ENCODE assay signal across 2 cellular contexts in the genomic region with DNA sequence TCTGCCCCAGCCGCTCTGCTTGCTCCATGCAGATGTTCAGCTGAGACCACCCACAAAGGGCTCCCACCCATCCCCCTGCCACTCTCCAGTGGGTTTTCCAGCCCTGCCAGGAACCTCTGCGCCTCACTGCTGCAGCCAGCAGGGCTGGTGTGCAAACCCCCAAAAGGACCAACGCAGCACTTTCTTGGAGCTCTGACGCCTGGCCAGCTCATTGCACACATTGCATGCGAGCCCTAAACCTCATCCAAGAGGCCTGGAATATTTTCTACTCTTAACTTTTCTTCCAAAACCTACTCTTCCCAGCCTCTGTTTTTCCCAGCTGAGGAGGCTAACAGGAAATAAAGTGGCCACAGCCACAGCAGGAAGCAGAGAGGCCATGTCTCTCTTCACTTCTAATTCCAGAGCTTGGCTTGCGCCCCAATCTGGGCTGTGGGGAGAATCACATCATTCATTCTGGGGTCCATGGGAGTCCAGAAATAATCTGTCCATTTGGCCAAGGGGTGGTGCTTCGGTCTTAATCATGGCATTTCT.
TF ChIP-seq lines count a peak whose summit lies in the region.

No MANE protein-coding gene starts in this region.

TF ChIP-seq in IMR-90, 13 proteins besides CTCF, POLR2A, EP300 and RAD21:
- TF ChIP-seq ELK1 (IDR thresholded peaks at IDR 0.05; ENCODE audit: borderline replicate concordance, low read depth, low read length) (no peak), MAFK (IDR thresholded peaks at IDR 0.05; ENCODE audit: low read depth, low read length) (peak; percentile 89), FOS (IDR thresholded peaks at IDR 0.05; ENCODE audit: low read depth, low read length) (no peak), RFX5 (IDR thresholded peaks at IDR 0.05; ENCODE audit: low read depth, low read length) (no peak), MXI1 (IDR thresholded peaks at IDR 0.05; ENCODE audit: borderline replicate concordance, low read depth, low read length) (no peak), CEBPB (IDR thresholded peaks at IDR 0.05; ENCODE audit: low read depth, low read length) (peak; percentile 67)

TF ChIP-seq in SK-N-SH treated with all-trans-retinoic acid at 6 μM for 48 hours, 23 proteins besides CTCF, POLR2A, EP300 and RAD21:
- TF ChIP-seq TCF4 (CRISPR knock-in tag; IDR thresholded peaks at IDR 0.05; ENCODE audit: borderline replicate concordance) (no peak), TSHZ2 (CRISPR knock-in tag; IDR thresholded peaks at IDR 0.05) (no peak), ZNF70 (CRISPR knock-in tag; IDR thresholded peaks at IDR 0.05) (no peak), RARB (CRISPR knock-in tag; IDR thresholded peaks at IDR 0.05) (no peak)
